In the genomic region with DNA sequence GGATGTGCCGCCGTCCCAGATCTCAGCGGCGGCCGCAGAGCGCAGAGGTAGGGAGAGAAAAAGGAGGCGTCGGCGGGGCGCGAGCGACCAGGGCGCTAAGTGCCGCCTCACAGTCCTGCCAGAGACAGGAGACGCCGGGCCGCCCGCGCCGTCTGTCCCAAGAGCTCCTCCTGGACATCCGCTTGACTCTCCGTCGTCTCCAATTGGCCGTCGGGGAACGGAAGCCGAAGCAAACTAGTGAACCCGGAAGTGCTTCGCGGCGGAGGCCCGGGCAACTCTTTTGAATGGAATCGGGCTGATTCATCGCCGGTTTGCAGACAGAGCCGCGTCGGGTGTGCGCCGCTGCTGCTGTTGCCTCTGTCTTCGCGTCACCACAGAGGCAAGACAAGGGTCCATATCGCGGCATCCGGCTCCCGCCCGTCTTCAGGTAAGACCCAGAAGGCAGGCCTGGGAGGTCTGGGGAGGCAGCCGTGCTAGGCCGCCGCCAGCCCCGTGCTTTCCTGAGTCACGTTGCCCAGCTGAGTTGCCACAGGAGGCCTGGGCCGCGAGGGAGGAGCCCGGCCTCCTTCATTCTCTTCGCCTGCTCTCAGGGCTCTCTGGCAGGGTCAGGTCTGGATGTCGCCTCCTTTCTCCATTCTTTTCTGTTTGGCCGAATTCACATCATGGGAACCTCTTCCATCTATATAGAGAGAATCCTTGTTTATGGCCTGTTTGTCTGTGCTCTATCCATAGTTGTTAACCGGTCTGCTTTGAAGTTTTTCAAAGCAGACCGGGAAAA, we compare ENCODE assay signal across 1 cellular context.
TF ChIP-seq lines count a peak whose summit lies in the region.

TSS of gene PSMD14 (plus strand) at position 248 of the 778 bp plus-strand sequence. CDS start 10,401 bp downstream, outside the sequence.

TF ChIP-seq in A549, 52 proteins besides CTCF, POLR2A, EP300 and RAD21 (continued from another document):
- no peak for TF ChIP-seq FOXS1 (CRISPR knock-in tag; IDR thresholded peaks at IDR 0.05)
- TF ChIP-seq, protein P1, sequence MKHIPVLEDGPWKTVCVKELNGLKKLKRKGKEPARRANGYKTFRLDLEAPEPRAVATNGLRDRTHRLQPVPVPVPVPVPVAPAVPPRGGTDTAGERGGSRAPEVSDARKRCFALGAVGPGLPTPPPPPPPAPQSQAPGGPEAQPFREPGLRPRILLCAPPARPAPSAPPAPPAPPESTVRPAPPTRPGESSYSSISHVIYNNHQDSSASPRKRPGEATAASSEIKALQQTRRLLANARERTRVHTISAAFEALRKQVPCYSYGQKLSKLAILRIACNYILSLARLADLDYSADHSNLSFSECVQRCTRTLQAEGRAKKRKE (CRISPR knock-in tag; IDR thresholded peaks at IDR 0.05; ENCODE audit: low read depth), result no peak
